In genomic region chr3:33250712-33251111, GRCh38 we compare ENCODE assay signal across 14 cellular contexts. TPM values are rescaled to one million over a fixed set of nuclear protein-coding genes. Genes with fewer than 3 reads are reported as not detected.
DNase-seq lines count a peak whose midpoint lies in the region; ATAC-seq and TF ChIP-seq lines count a peak whose summit lies in the region.
"Had no signal": no experiment of that assay in that cellular context is flagged by ENCODE, and none has a peak within 500 bp of the region (broad histone marks: within the 10 kb centered on the region; RNA-seq: fewer than 3 reads in every experiment).

No MANE protein-coding gene starts in this region.

- peaks cover 21% of the 10 kb centered on the region for H3K4me1 Mint-ChIP-seq in chondrocyte (ENCODE audit: low read depth)

- peak overlapping the region; percentile 71 for H3K27ac Mint-ChIP-seq in chondrocyte (ENCODE audit: unreplicated experiment)

- peak overlapping the region; percentile 17 for H3K4me3 Mint-ChIP-seq in chondrocyte (ENCODE audit: unreplicated experiment)

- no peak overlapping the region for H3K4me3 ChIP-seq in AG10803 (ENCODE audit: low read length)
- H3K4me3 ChIP-seq: PC-9 had no signal

- DNase-seq in AG10803 (ENCODE audit: low read depth) (peak; percentile 0), LHCN-M2 (ENCODE audit: low read depth) (peak; percentile 7), chondrocyte (ENCODE audit: low spot score) (no peak), myocyte (ENCODE audit: low read depth) (peak; percentile 5), NCI-H226 (no peak), NCI-H187 treated with DMSO at 0.1 percent for 48 hours (lab: John Stamatoyannopoulos, UW) (no peak)
- DNase-seq: KG1, NCI-H1105, NCI-H1694 treated with DMSO at 0.1 percent for 48 hours, NCI-H446, PC-9 had no signal

- no peaks in the 10 kb centered on the region for H3K9me3 Mint-ChIP-seq in chondrocyte (ENCODE audit: low read depth)

- TF ChIP-seq CTCF in AG10803 (conservative IDR thresholded peaks at IDR 0.05; ENCODE audit: low read length) (no peak), chondrocyte (IDR thresholded peaks at IDR 0.05) (no peak)

- no peak for ATAC-seq in HG03025 (IDR thresholded peaks at IDR 0.05; ENCODE audit: low FRiP score, unreplicated experiment)
- ATAC-seq in activated CD4-positive, CD25-positive, alpha-beta regulatory T cell treated with anti-CD3 and anti-CD28 coated beads, Interleukin-2, amount 50 U/mL, for 24 hours: no peak
- ATAC-seq: HCT116 had no signal

- no peaks in the 10 kb centered on the region for H3K36me3 Mint-ChIP-seq in chondrocyte (ENCODE audit: low read depth)

- H3K27me3 Mint-ChIP-seq in chondrocyte (ENCODE audit: low read depth): no peaks in the 10 kb centered on the region

RNA-seq across cellular contexts. Expression of gene FBXL2, which starts 26.5 kb away (rescaled TPM):
- total RNA-seq in LHCN-M2 (2014; rRNA removed) (21.9 and 27.8 TPM in 2 replicates), chondrocyte (22.2 to 25.2 TPM (median 24.4 TPM) in 3 replicates), myocyte (14.0 and 19.9 TPM in 2 replicates)
- 17.7 TPM for polyA plus RNA-seq in LHCN-M2 (2012)
- polyA plus RNA-seq in myocyte (2012): 19.0 TPM

RNA-seq across cellular contexts. Expression of gene SUSD5, which starts 32.1 kb away (rescaled TPM):
- total RNA-seq in LHCN-M2 (2014; rRNA removed): 20.8 and 22.8 TPM in 2 replicates
- polyA plus RNA-seq in LHCN-M2 (2012): 8.9 TPM
- total RNA-seq in chondrocyte: 38.5 to 55.6 TPM (median 51.8 TPM) in 3 replicates
- total RNA-seq in myocyte: 8.9 and 10.1 TPM in 2 replicates
- 7.7 TPM for polyA plus RNA-seq in myocyte (2012)

Comparison
In these comparisons a context has a peak if more than half of its experiments do, and no peak if none do; other contexts are left out.
1. DNase-seq: peak in AG10803 (single experiment), LHCN-M2 (single experiment) and myocyte (single experiment); none in chondrocyte (single experiment), NCI-H226 (single experiment) and NCI-H187 treated with DMSO at 0.1 percent for 48 hours (single experiment).